In genomic region chr19:14599548-14600147, GRCh38 we compare ENCODE assay signal across 17 cellular contexts. TPM values are rescaled to one million over a fixed set of nuclear protein-coding genes. Genes with fewer than 3 reads are reported as not detected.
DNase-seq lines count a peak whose midpoint lies in the region; ATAC-seq, FAIRE-seq and TF ChIP-seq lines count a peak whose summit lies in the region.
"Had no signal": no experiment of that assay in that cellular context is flagged by ENCODE, and none has a peak within 500 bp of the region (broad histone marks: within the 10 kb centered on the region; RNA-seq: fewer than 3 reads in every experiment).

No MANE protein-coding gene starts in this region.

- FAIRE-seq in GM12891 (lab: Jason Lieb, UNC) (no peak), GM12878 (lab: Jason Lieb, UNC) (no peak)
- FAIRE-seq: D721Med, G401.6, H1, HepG2 had no signal

- WGBS in GM12878 (ENCODE audit: insufficient coverage, insufficient replicate concordance, low lambda C conversion rate, missing lambda C conversion rate), result 95% methylated on average over 8 of the region's 8 CpGs
- 80% methylated on average over 8 of the region's 8 CpGs for WGBS in hepatocyte (ENCODE audit: low lambda C conversion rate, missing lambda C conversion rate)

- BruUV-seq in GM12878 (replicated peaks; lab: Mats Ljungman, UMichigan), result no TSS peak

- SMC1A ChIA-PET in GM12878 (lab: Charles Lee; ENCODE audit: uncharacterized antibody, unreplicated experiment), result no interaction called here

- RAD21 ChIA-PET in GM12878 (lab: Charles Lee; ENCODE audit: unreplicated experiment), result no interaction called here

- H3K27ac ChIP-seq in GM12878 (ENCODE audit: control insufficient read depth, insufficient read depth) (no peak overlapping the region), hepatocyte (no peak overlapping the region)

- no peak overlapping the region for H3K9ac ChIP-seq in GM12878 (ENCODE audit: control insufficient read depth, insufficient read depth, low read length)

- peaks cover 41 to 49% of the 10 kb centered on the region in 2 donors for H3K36me3 Mint-ChIP-seq in naive B cell

- DNase-seq in GM12891 (ENCODE audit: insufficient read length, low spot score) (no peak), GM12878 (ENCODE audit: low read depth, low spot score) (no peak), naive B cell (no peak), NCI-H526 treated with DMSO at 0.1 percent for 48 hours (lab: John Stamatoyannopoulos, UW) (no peak), NCI-H1694 (lab: John Stamatoyannopoulos, UW) (no peak), hepatocyte (ENCODE audit: low spot score) (no peak)
- DNase-seq: BE2C; C1 segment of cervical spinal cord; Caco-2; CD4-positive, CD25-positive, alpha-beta regulatory T cell; H9 had no signal

- no peaks in the 10 kb centered on the region for H3K9me2 ChIP-seq in hepatocyte (replicated peaks; ENCODE audit: insufficient read depth)

- H3K9me3 ChIP-seq in GM12878 (replicated peaks; ENCODE audit: control insufficient read depth, insufficient read depth, low read length) (peaks cover 7% of the 10 kb centered on the region; the same call in 2 of the 3 replicates), hepatocyte (ENCODE audit: low read depth) (no peaks in the 10 kb centered on the region)

- no peak overlapping the region for H2AFZ ChIP-seq in GM12878 (ENCODE audit: control insufficient read depth, low read depth, low read length)
- no peak overlapping the region for H2AFZ ChIP-seq in hepatocyte

- H3K4me1 ChIP-seq in GM12878 (ENCODE audit: control insufficient read depth, insufficient read depth, low read length), result peaks cover 23% of the 10 kb centered on the region
- H3K4me1 ChIP-seq in hepatocyte (ENCODE audit: insufficient read depth), result no peaks in the 10 kb centered on the region
- H3K4me1 ChIP-seq: BE2C, Caco-2 had no signal

- H3K4me2 ChIP-seq in GM12878 (ENCODE audit: control insufficient read depth, insufficient read depth) (no peak overlapping the region), hepatocyte (no peak overlapping the region)

- H3K4me1 Mint-ChIP-seq in naive B cell, result peaks cover 34 to 76% (median 58%) of the 10 kb centered on the region in 3 donors
- H3K4me1 Mint-ChIP-seq: H9 had no signal

- H3K4me3 Mint-ChIP-seq in naive B cell, result peak overlapping the region in 1 of 8 donors; percentile 59
- H3K4me3 Mint-ChIP-seq: CD4-positive, CD25-positive, alpha-beta regulatory T cell; H9; IgD-negative memory B cell had no signal

- H3K27me3 ChIP-seq in GM12878 (replicated peaks in 1 of 2; ENCODE audit: control insufficient read depth in 2 of 2, insufficient read depth in 2 of 2, low read length in 1 of 2) (no peaks in the 10 kb centered on the region), hepatocyte (no peaks in the 10 kb centered on the region)
- H3K27me3 ChIP-seq: BE2C had no signal

- CTCF ChIA-PET in GM12878 (lab: Yijun Ruan, JAX), result interaction anchor here (3.2 kb wide), 1 partner anchor 86 kb away, joined by 25 read pairs; no protein-coding TSS in a partner anchor

- H3K79me2 ChIP-seq in GM12878 (ENCODE audit: control insufficient read depth, insufficient read depth, low read length), result peaks cover 7% of the 10 kb centered on the region
- no peaks in the 10 kb centered on the region for H3K79me2 ChIP-seq in hepatocyte

- peaks cover 21 to 30% of the 10 kb centered on the region in 2 experiments for H3K36me3 ChIP-seq in GM12878 (ENCODE audit: control insufficient read depth in 2 of 2, insufficient read depth in 2 of 2, low read length in 1 of 2)
- H3K36me3 ChIP-seq in hepatocyte (replicated peaks; ENCODE audit: insufficient read depth, low read depth), result no peaks in the 10 kb centered on the region
- H3K36me3 ChIP-seq: BE2C had no signal

- POLR2A ChIA-PET in GM12878 (lab: Charles Lee), result interaction anchor here (0.7 kb wide), 1 partner anchor 83 kb away, joined by 5 read pairs; no protein-coding TSS in a partner anchor

- H4K20me1 ChIP-seq in GM12878 (ENCODE audit: control insufficient read depth, insufficient read depth), result no peaks in the 10 kb centered on the region
- H4K20me1 ChIP-seq in hepatocyte (ENCODE audit: insufficient read depth, poor library complexity, severe bottlenecking), result no peaks in the 10 kb centered on the region

- H3K4me3 ChIP-seq in GM12878 (no peak overlapping the region), hepatocyte (no peak overlapping the region)

- no peak for TF ChIP-seq EP300 in GM12878 (IDR thresholded peaks at IDR 0.05; ENCODE audit: borderline replicate concordance in 1 of 2, control insufficient read depth in 1 of 2, low read depth in 2 of 2, low read length in 2 of 2)

- H3K9me3 Mint-ChIP-seq in naive B cell, result peaks cover 0 to 8% (median 0%) of the 10 kb centered on the region in 7 donors

- TF ChIP-seq CTCF in GM12878 (IDR thresholded peaks at IDR 0.05 in 2 of 3, conservative IDR thresholded peaks at IDR 0.05 in 1 of 3; ENCODE audit: control insufficient read depth in 2 of 3, extremely low read depth in 1 of 3, insufficient read depth in 1 of 3, low read depth in 3 of 3, low read length in 3 of 3), result no peak
- no peak for TF ChIP-seq CTCF in hepatocyte (IDR thresholded peaks at IDR 0.05; ENCODE audit: poor library complexity)

- peak overlapping the region in 5 of 6 donors; percentile 42 to 99 (median 81) for H3K27ac Mint-ChIP-seq in naive B cell
- H3K27ac Mint-ChIP-seq: CD4-positive, CD25-positive, alpha-beta regulatory T cell; H9; IgD-negative memory B cell had no signal

- TF ChIP-seq POLR2A in GM12891 (IDR thresholded peaks at IDR 0.05; ENCODE audit: low read depth, low read length) (no peak), GM12878 (IDR thresholded peaks at IDR 0.05; ENCODE audit: low read depth, low read length) (peak; percentile 63)

- ATAC-seq in GM12878 (no peak), naive B cell (ENCODE audit: low read depth in 2 of 2) (no peak)
- ATAC-seq: HepG2 had no signal

- TF ChIP-seq RAD21 in GM12878 (IDR thresholded peaks at IDR 0.05; ENCODE audit: insufficient read depth, low read depth, low read length), result no peak

- intact Hi-C loops in GM12878 (cut with micrococcal nuclease; ENCODE audit: unreplicated experiment), result no loop called here

- no peaks in the 10 kb centered on the region for H3K27me3 Mint-ChIP-seq in naive B cell
- H3K27me3 Mint-ChIP-seq: IgD-negative memory B cell had no signal

- in situ Hi-C loops in GM12878 (cut with MboI), result loop anchor here (25.0 kb wide), 1 partner anchor 1988 kb away; no protein-coding TSS in a partner anchor

TF ChIP-seq in GM12891, 5 proteins besides CTCF, POLR2A, EP300 and RAD21:
- TF ChIP-seq POLR2AphosphoS5 (IDR thresholded peaks at IDR 0.05; ENCODE audit: low read depth, low read length) (peak; percentile 49), PAX5 (IDR thresholded peaks at IDR 0.05; ENCODE audit: insufficient read depth, low read length, severe bottlenecking) (no peak)
TF ChIP-seq in GM12891: peak in this region for 1.

TF ChIP-seq in GM12878, 131 proteins besides CTCF, POLR2A, EP300 and RAD21:
- TF ChIP-seq GABPA (IDR thresholded peaks at IDR 0.05; ENCODE audit: low read depth), result no peak
- peak; percentile 66; the same call in 1 of the 2 replicates for TF ChIP-seq SMARCA5 (IDR thresholded peaks at IDR 0.05)
- 0 out of 2 replicates have a peak, but pooled peaks have one; percentile 34 for TF ChIP-seq PML (IDR thresholded peaks at IDR 0.05; ENCODE audit: low read length)
- TF ChIP-seq STAT3 (IDR thresholded peaks at IDR 0.05; ENCODE audit: low read depth, low read length), result no peak

RNA-seq across cellular contexts. Expression of gene CLEC17A, which starts 16.8 kb away (rescaled TPM):
- 60.4 TPM for polyA plus RNA-seq in GM12891 (2012; ENCODE audit: low read depth, missing spikeins)
- 178 and 204 TPM in 2 replicates for total RNA-seq in GM12878 (2013; cell fraction: nucleolus; rRNA removed)
- total RNA-seq in GM12878 (2014; rRNA removed), result 124 and 147 TPM in 2 replicates
- total RNA-seq in GM12878 (2014; rRNA removed; fragmentation: Illumina TruSeq; extraction: Trizol), result 109 and 116 TPM in 2 replicates
- 99.0 and 105 TPM in 2 replicates for total RNA-seq in GM12878 (2021)
- 43.1 TPM for polyA plus RNA-seq in GM12878 (2011; ENCODE audit: low read depth)
- polyA plus RNA-seq in GM12878 (2011; rRNA removed), result 92.7 and 131 TPM in 2 replicates
- 118 and 151 TPM in 2 replicates for polyA plus RNA-seq in GM12878 (2011; cell fraction: cytosol; rRNA removed)
- 93.3 and 106 TPM in 2 replicates for polyA plus RNA-seq in GM12878 (2011; cell fraction: nucleus; rRNA removed)
- 48.7 and 56.3 TPM in 2 replicates for polyA plus RNA-seq in GM12878 (2012)
- polyA plus RNA-seq in GM12878 (2014; fragmentation: Illumina TruSeq; extraction: Trizol), result 95.7 and 106 TPM in 2 replicates
- polyA plus RNA-seq in GM12878 (2014; fragmentation: Nextera tagmentation; extraction: Ambion mirVana), result 10 to 100 TPM; 12.9 to 14.9 TPM
- 101 and 102 TPM in 2 replicates for polyA plus RNA-seq in GM12878 (2014; rRNA removed)
- polyA plus RNA-seq in GM12878 (2016; fragmentation: Nextera tagmentation; extraction: Ambion mirVana), result 10 to 100 TPM; 46.4 to 54.3 TPM
- 215 and 263 TPM in 2 replicates for polyA minus RNA-seq in GM12878 (2011; rRNA and poly(A)+ RNA removed)
- 40.0 and 52.2 TPM in 2 replicates for polyA minus RNA-seq in GM12878 (2011; cell fraction: cytosol; rRNA and poly(A)+ RNA removed)
- polyA minus RNA-seq in GM12878 (2011; cell fraction: nucleus; rRNA and poly(A)+ RNA removed), result 30.3 and 34.0 TPM in 2 replicates
- polyA plus RNA-seq in naive B cell (ENCODE audit: low read depth in 6 of 6), result 100 to 1,000 TPM in 1 of 6 donors, 10 to 100 TPM in 5; 71.6 to 127 (median 93.6) TPM
- not detected in 2 replicates for total RNA-seq in hepatocyte
- not detected in 2 replicates for polyA plus RNA-seq in hepatocyte
- total RNA-seq: A172, Caco-2, H1, H9, HepG2 had no signal
- polyA plus RNA-seq: CD4-positive, CD25-positive, alpha-beta regulatory T cell; H1; HepG2 had no signal

RNA-seq across cellular contexts. Expression of gene NDUFB7, which starts 27.8 kb away (rescaled TPM):
- polyA plus RNA-seq in GM12891 (2012; ENCODE audit: low read depth, missing spikeins), result 194 TPM
- total RNA-seq in GM12878 (2013; cell fraction: nucleolus; rRNA removed), result 10.7 and 13.1 TPM in 2 replicates
- 366 and 434 TPM in 2 replicates for total RNA-seq in GM12878 (2014; rRNA removed)
- total RNA-seq in GM12878 (2014; rRNA removed; fragmentation: Illumina TruSeq; extraction: Trizol), result 76.1 and 95.5 TPM in 2 replicates
- total RNA-seq in GM12878 (2021), result 220 and 223 TPM in 2 replicates
- 28.6 TPM for polyA plus RNA-seq in GM12878 (2011; ENCODE audit: low read depth)
- 36.6 and 145 TPM in 2 replicates for polyA plus RNA-seq in GM12878 (2011; rRNA removed)
- polyA plus RNA-seq in GM12878 (2011; cell fraction: cytosol; rRNA removed), result 315 and 605 TPM in 2 replicates
- 183 and 221 TPM in 2 replicates for polyA plus RNA-seq in GM12878 (2011; cell fraction: nucleus; rRNA removed)
- 141 and 142 TPM in 2 replicates for polyA plus RNA-seq in GM12878 (2012)
- polyA plus RNA-seq in GM12878 (2014; fragmentation: Illumina TruSeq; extraction: Trizol), result 1.2 and 20.2 TPM in 2 replicates
- polyA plus RNA-seq in GM12878 (2014; fragmentation: Nextera tagmentation; extraction: Ambion mirVana), result 10 to 100 TPM; 14.6 to 72.4 TPM
- 480 and 530 TPM in 2 replicates for polyA plus RNA-seq in GM12878 (2014; rRNA removed)
- polyA plus RNA-seq in GM12878 (2016; fragmentation: Nextera tagmentation; extraction: Ambion mirVana), result 100 to 1,000 TPM; 415 to 425 TPM
- polyA minus RNA-seq in GM12878 (2011; rRNA and poly(A)+ RNA removed), result 30.6 and 79.5 TPM in 2 replicates
- 49.7 and 52.9 TPM in 2 replicates for polyA minus RNA-seq in GM12878 (2011; cell fraction: cytosol; rRNA and poly(A)+ RNA removed)
- 19.3 and 21.0 TPM in 2 replicates for polyA minus RNA-seq in GM12878 (2011; cell fraction: nucleus; rRNA and poly(A)+ RNA removed)
- polyA plus RNA-seq in naive B cell (ENCODE audit: low read depth in 6 of 6), result 100 to 1,000 TPM; 141 to 216 (median 170) TPM
- 201 and 226 TPM in 2 replicates for total RNA-seq in hepatocyte
- polyA plus RNA-seq in hepatocyte, result 354 and 442 TPM in 2 replicates

Comparison
In these comparisons a context has a peak if more than half of its experiments do, and no peak if none do; other contexts are left out.
1. RNA of gene CLEC17A, which starts 16.8 kb away (polyA plus RNA-seq): 71.6 to 127 TPM in naive B cell and 12.9 to 151 TPM in GM12878; not detected in hepatocyte; every median in the first group is over 10 times any median in the second.